20 cellular contexts compared by ENCODE assay signal in genomic region chr16:6835516-6835915, GRCh38.
"Had no signal": no experiment of that assay in that cellular context is flagged by ENCODE, and none has a peak within 500 bp of the region (broad histone marks: within the 10 kb centered on the region; RNA-seq: fewer than 3 reads in every experiment).

No MANE protein-coding gene starts in this region.

- ATAC-seq: natural killer cell treated with Interleukin-12 subunit alpha and Interleukin-12 subunit beta and Interleukin-15 and Interleukin-18, amount 100 ng/mL, for 72 hours; pancreas; right cardiac atrium; right lobe of liver; stimulated activated effector memory CD8-positive, alpha-beta T cell treated with anti-CD3 and anti-CD28 coated beads, Interleukin-12 subunit alpha, Interleukin-12 subunit beta, amount 100 ng/mL, for 72 hours; stimulated activated naive B cell treated with anti-CD40 and anti-IgM and Interleukin-4, amounts not matched to agents 10 μg/mL and 1 μg/mL and 100 μg/mL, for 72 hours had no signal

- DNase-seq: nephron progenitor cell; nucleus accumbens; pancreas; right cardiac atrium; right lobe of liver; sigmoid colon; small intestine; stimulated activated CD4-positive, alpha-beta T cell treated with anti-CD3 and anti-CD28 coated beads, Interleukin-15, amount 100 ng/mL, for 24 hours; stimulated activated CD4-positive, alpha-beta T cell treated with anti-CD3 and anti-CD28 coated beads, Interleukin-2, amount 100 ng/mL, for 24 hours; stimulated activated CD4-positive, alpha-beta T cell treated with anti-CD3 and anti-CD28 coated beads, Interleukin-2, amount 100 ng/mL, for 48 hours; stimulated activated CD4-positive, alpha-beta T cell treated with anti-CD3 and anti-CD28 coated beads, Interleukin-4, amount 100 ng/mL, for 24 hours; stimulated activated naive B cell treated with anti-CD40 and anti-IgM and Interleukin-4, amounts not matched to agents 10 μg/mL and 1 μg/mL and 100 μg/mL, for 72 hours; stimulated activated naive CD4-positive, alpha-beta T cell treated with Interleukin-2 at 50 U/mL for 16 hours; stomach; thyroid gland; trophoblast cell; upper lobe of left lung had no signal

- FAIRE-seq: pancreas, small intestine, urothelium cell line had no signal
